ENCODE assay signal across 9 cellular contexts in the genomic region with DNA sequence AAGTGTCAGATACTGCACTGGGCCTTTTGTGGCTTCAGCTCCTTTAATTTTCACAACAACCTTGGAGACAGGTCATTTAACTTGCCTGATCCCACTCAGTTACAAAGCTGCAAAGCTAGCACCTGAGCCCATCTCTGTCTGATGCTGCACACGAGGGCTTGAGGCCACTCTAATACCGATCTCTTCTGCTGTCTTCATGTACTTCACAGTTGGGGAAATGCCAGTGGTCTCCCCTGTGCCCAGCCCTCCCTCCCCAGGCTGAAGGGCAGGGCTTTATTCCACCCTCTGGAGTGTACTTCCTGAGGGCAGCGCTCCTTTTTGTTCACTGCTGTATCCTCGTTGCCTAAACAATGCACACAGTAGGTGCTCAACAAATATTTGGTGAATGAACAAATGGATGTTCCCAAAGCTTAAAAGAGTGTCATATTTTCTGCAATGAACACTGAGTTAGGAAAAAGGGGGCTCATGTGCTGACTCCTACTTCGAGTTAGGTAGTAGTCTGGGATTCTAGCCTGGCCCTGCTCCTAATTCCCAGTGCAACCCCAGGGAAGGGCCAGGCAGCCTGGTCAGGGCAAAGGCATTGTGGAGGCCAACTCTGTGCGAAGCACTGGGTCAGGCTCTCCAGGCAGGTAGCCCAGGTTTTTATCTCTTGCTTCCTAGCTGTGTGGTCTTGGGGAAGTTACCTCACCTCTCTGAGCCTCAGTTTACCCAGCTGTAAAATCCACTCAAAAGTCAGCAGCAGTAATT. TPM values are rescaled to one million over a fixed set of nuclear protein-coding genes. Genes with fewer than 3 reads are reported as not detected.
DNase-seq lines count a peak whose midpoint lies in the region; ATAC-seq and TF ChIP-seq lines count a peak whose summit lies in the region.
"Had no signal": no experiment of that assay in that cellular context is flagged by ENCODE, and none has a peak within 500 bp of the region (broad histone marks: within the 10 kb centered on the region; RNA-seq: fewer than 3 reads in every experiment).

No MANE protein-coding gene starts in this region.

- DNase-seq in natural killer cell treated with Interleukin-12 subunit alpha and Interleukin-12 subunit beta and Interleukin-15 and Interleukin-18, amount 100 ng/mL, for 72 hours (ENCODE audit: low spot score), result peak; percentile 53
- no peak for DNase-seq in NCI-H524 (lab: John Stamatoyannopoulos, UW)
- DNase-seq: NCI-H446 had no signal

- H3K27ac ChIP-seq in ACC112 (ENCODE audit: low read depth, low read length) (0 out of 2 replicates have a peak overlapping the region, but pooled peaks have one; percentile 27), duodenal mucosa (ENCODE audit: low read depth, low read length) (no peak overlapping the region)

- peak overlapping the region; percentile 80 for H3K4me2 ChIP-seq in Loucy (ENCODE audit: low read depth, low read length, poor library complexity, severe bottlenecking)

- no peaks in the 10 kb centered on the region for H3K27me3 ChIP-seq in ACC112 (ENCODE audit: insufficient read depth, low read length)
- H3K27me3 ChIP-seq in Loucy (ENCODE audit: insufficient read depth, low read length, poor library complexity, severe bottlenecking), result no peaks in the 10 kb centered on the region
- no peaks in the 10 kb centered on the region for H3K27me3 ChIP-seq in duodenal mucosa (ENCODE audit: control insufficient read depth in 1 of 2, insufficient read depth in 2 of 2, low read length in 2 of 2)

- H3K36me3 ChIP-seq in ACC112 (ENCODE audit: insufficient read depth, low read length) (no peaks in the 10 kb centered on the region), Loucy (ENCODE audit: insufficient read depth, low read length) (no peaks in the 10 kb centered on the region), duodenal mucosa (ENCODE audit: control insufficient read depth in 1 of 2, insufficient read depth in 2 of 2, low read length in 2 of 2) (no peaks in the 10 kb centered on the region)

- H3K9ac ChIP-seq in Loucy (ENCODE audit: low read depth, low read length, poor library complexity, severe bottlenecking), result peak overlapping the region; percentile 85
- H3K9ac ChIP-seq in duodenal mucosa (ENCODE audit: low read depth in 1 of 2, low read length in 2 of 2), result peak overlapping the region; percentile 84 to 90

- peaks cover 10% of the 10 kb centered on the region for H3K79me2 ChIP-seq in ACC112 (ENCODE audit: control insufficient read depth, insufficient read depth, low read length, unreplicated experiment)
- no peaks in the 10 kb centered on the region; the same call in 1 of the 2 replicates for H3K79me2 ChIP-seq in Loucy (ENCODE audit: insufficient read depth, low read length)

- no peaks in the 10 kb centered on the region for H4K20me1 ChIP-seq in Loucy (ENCODE audit: insufficient read depth, low read length, poor library complexity, severe bottlenecking)

- no peaks in the 10 kb centered on the region for H3K36me3 Mint-ChIP-seq in natural killer cell treated with Interleukin-12 subunit alpha and Interleukin-12 subunit beta and Interleukin-15 and Interleukin-18, amount 100 ng/mL, for 72 hours

- H3K4me1 Mint-ChIP-seq in natural killer cell treated with Interleukin-12 subunit alpha and Interleukin-12 subunit beta and Interleukin-15 and Interleukin-18, amount 100 ng/mL, for 72 hours (ENCODE audit: low read depth in 2 of 2), result peaks cover 23 to 31% of the 10 kb centered on the region in 2 donors

- peak overlapping the region; percentile 90 for H3K4me3 ChIP-seq in ACC112 (ENCODE audit: low read depth, low read length)
- H3K4me3 ChIP-seq in Loucy (ENCODE audit: low read length, poor library complexity, severe bottlenecking), result peak overlapping the region; percentile 84
- H3K4me3 ChIP-seq in duodenal mucosa (ENCODE audit: low read depth in 1 of 2, low read length in 2 of 2), result peak overlapping the region; percentile 68 to 69

- H3K27me3 Mint-ChIP-seq in natural killer cell treated with Interleukin-12 subunit alpha and Interleukin-12 subunit beta and Interleukin-15 and Interleukin-18, amount 100 ng/mL, for 72 hours, result no peaks in the 10 kb centered on the region

- TF ChIP-seq CTCF in Loucy (conservative IDR thresholded peaks at IDR 0.05; ENCODE audit: low read length), result no peak

- no peaks in the 10 kb centered on the region for H3K9me3 Mint-ChIP-seq in natural killer cell treated with Interleukin-12 subunit alpha and Interleukin-12 subunit beta and Interleukin-15 and Interleukin-18, amount 100 ng/mL, for 72 hours

- ATAC-seq in natural killer cell treated with Interleukin-12 subunit alpha and Interleukin-12 subunit beta and Interleukin-15 and Interleukin-18, amount 100 ng/mL, for 72 hours, result no peak
- ATAC-seq in HG02610 (IDR thresholded peaks at IDR 0.05; ENCODE audit: unreplicated experiment) (no peak), HG03039 (IDR thresholded peaks at IDR 0.05; ENCODE audit: unreplicated experiment) (no peak), GM21786 (IDR thresholded peaks at IDR 0.05; ENCODE audit: unreplicated experiment) (no peak)

- peak overlapping the region; percentile 85 to 93 for H3K27ac Mint-ChIP-seq in natural killer cell treated with Interleukin-12 subunit alpha and Interleukin-12 subunit beta and Interleukin-15 and Interleukin-18, amount 100 ng/mL, for 72 hours

- peak overlapping the region; percentile 79 for H3K4me3 Mint-ChIP-seq in natural killer cell treated with Interleukin-12 subunit alpha and Interleukin-12 subunit beta and Interleukin-15 and Interleukin-18, amount 100 ng/mL, for 72 hours

- no peaks in the 10 kb centered on the region for H3F3A ChIP-seq in Loucy (ENCODE audit: low read depth)

- H3K9me2 ChIP-seq in Loucy (replicated peaks; ENCODE audit: low read depth, low read length), result no peaks in the 10 kb centered on the region

- H2AFZ ChIP-seq in ACC112 (ENCODE audit: low read length, unreplicated experiment), result peak overlapping the region; percentile 65
- H2AFZ ChIP-seq in Loucy (ENCODE audit: low read length), result peak overlapping the region; percentile 85

- H3K4me1 ChIP-seq in ACC112 (ENCODE audit: control insufficient read depth, insufficient read depth, low read length, unreplicated experiment) (peaks cover 19% of the 10 kb centered on the region), Loucy (ENCODE audit: insufficient read depth, low read length, poor library complexity, severe bottlenecking) (peaks cover 12% of the 10 kb centered on the region), duodenal mucosa (ENCODE audit: control insufficient read depth in 1 of 2, insufficient read depth in 2 of 2, low read length in 2 of 2) (peaks cover 11 to 17% of the 10 kb centered on the region in 2 donors)

- H3K9me3 ChIP-seq in Loucy (ENCODE audit: insufficient read depth, low read depth, low read length), result no peaks in the 10 kb centered on the region
- H3K9me3 ChIP-seq in duodenal mucosa (ENCODE audit: control insufficient read depth in 1 of 2, low read length in 2 of 2), result no peaks in the 10 kb centered on the region

RNA-seq across cellular contexts. Expression of gene TMCO4, which starts 1.1 kb away (rescaled TPM):
- total RNA-seq in natural killer cell treated with Interleukin-12 subunit alpha and Interleukin-12 subunit beta and Interleukin-15 and Interleukin-18, amount 100 ng/mL, for 72 hours, result 10 to 100 TPM; 11.7 to 20.3 TPM

RNA-seq across cellular contexts. Expression of gene RNF186, which starts 16.4 kb away (rescaled TPM):
- not detected for total RNA-seq in natural killer cell treated with Interleukin-12 subunit alpha and Interleukin-12 subunit beta and Interleukin-15 and Interleukin-18, amount 100 ng/mL, for 72 hours
